ENCODE assay signal across 8 cellular contexts in the genomic region with DNA sequence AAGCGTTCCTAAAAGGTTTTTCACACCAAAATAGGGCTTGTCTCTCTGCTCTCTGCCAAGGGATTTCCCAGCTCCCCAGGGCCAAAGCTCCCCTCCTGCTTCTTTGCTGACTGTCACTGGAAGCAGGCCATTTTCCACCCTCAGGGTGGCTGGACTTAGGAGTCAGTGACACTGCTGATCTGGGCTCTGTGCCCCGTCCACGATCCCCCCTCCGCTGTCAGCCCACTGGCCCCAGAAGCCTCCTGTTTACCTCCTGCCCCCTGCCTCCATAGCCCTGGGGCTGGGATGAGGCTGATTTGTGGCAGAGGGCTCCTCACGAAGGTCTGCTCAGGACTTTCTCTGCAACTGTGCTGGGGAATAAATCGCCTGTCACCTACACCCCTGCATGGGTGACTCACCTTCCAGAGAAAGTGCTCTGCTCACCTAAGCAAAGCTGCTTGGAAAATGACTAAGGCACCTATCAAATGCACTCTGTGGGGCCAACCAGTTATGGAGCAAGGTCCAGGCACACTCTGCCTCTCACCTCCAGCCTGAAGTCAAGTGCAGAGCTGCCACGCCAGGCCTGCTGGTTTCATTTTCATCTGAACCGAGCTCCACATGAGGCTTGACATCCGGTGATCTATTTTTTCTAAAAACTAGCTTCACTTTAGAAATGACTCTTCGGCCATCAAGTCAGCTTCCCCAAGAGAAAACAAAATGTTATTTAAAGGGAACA. TPM values are rescaled to one million over a fixed set of nuclear protein-coding genes. Genes with fewer than 3 reads are reported as not detected.
A peak's percentile ranks its signal among the peaks of the same experiment; 100 is the strongest.
DNase-seq lines count a peak whose midpoint lies in the region; ATAC-seq and TF ChIP-seq lines count a peak whose summit lies in the region.

No MANE protein-coding gene starts in this region.

- peaks cover 77% of the 10 kb centered on the region for H3K4me1 ChIP-seq in mucosa of stomach (ENCODE audit: control insufficient read depth, insufficient read depth, low read length)

- no peaks in the 10 kb centered on the region for H3K36me3 Mint-ChIP-seq in chondrocyte (ENCODE audit: low read depth)
- peaks cover 76% of the 10 kb centered on the region for H3K36me3 Mint-ChIP-seq in stimulated activated naive CD8-positive, alpha-beta T cell treated with anti-CD3 and anti-CD28 coated beads, Interleukin-15, Interleukin-2, amounts not matched to agents 100 ng/mL and 50 ng/mL, for 24 hours (ENCODE audit: low read depth)
- H3K36me3 Mint-ChIP-seq in endothelial cell (ENCODE audit: low read depth, unreplicated experiment): peaks cover 4% of the 10 kb centered on the region

- DNase-seq in EH (ENCODE audit: low read depth): peak; percentile 71
- DNase-seq in chondrocyte (ENCODE audit: low spot score): no peak
- no peak for DNase-seq in endothelial cell (ENCODE audit: low spot score)

- peak overlapping the region; percentile 41 for H3K4me3 Mint-ChIP-seq in chondrocyte (ENCODE audit: unreplicated experiment)
- peak overlapping the region; percentile 96 for H3K4me3 Mint-ChIP-seq in stimulated activated naive CD8-positive, alpha-beta T cell treated with anti-CD3 and anti-CD28 coated beads, Interleukin-15, Interleukin-2, amounts not matched to agents 100 ng/mL and 50 ng/mL, for 24 hours
- no peak overlapping the region for H3K4me3 Mint-ChIP-seq in endothelial cell (ENCODE audit: unreplicated experiment)

- H3K9me3 Mint-ChIP-seq in chondrocyte (ENCODE audit: low read depth) (no peaks in the 10 kb centered on the region), endothelial cell (ENCODE audit: unreplicated experiment) (no peaks in the 10 kb centered on the region)
- no peaks in the 10 kb centered on the region for H3K9me3 Mint-ChIP-seq in stimulated activated naive CD8-positive, alpha-beta T cell treated with anti-CD3 and anti-CD28 coated beads, Interleukin-15, Interleukin-2, amounts not matched to agents 100 ng/mL and 50 ng/mL, for 24 hours

- H3K27me3 ChIP-seq in mucosa of stomach (ENCODE audit: control insufficient read depth, insufficient read depth, low read length): no peaks in the 10 kb centered on the region

- H3K4me3 ChIP-seq in mucosa of stomach (ENCODE audit: low read length): peak overlapping the region; percentile 27

- TF ChIP-seq CTCF in chondrocyte (IDR thresholded peaks at IDR 0.05) (no peak), endothelial cell (IDR thresholded peaks at IDR 0.05; ENCODE audit: unreplicated experiment) (no peak)

- no peaks in the 10 kb centered on the region for H3K27me3 Mint-ChIP-seq in chondrocyte (ENCODE audit: low read depth)
- H3K27me3 Mint-ChIP-seq in stimulated activated naive CD8-positive, alpha-beta T cell treated with anti-CD3 and anti-CD28 coated beads, Interleukin-15, Interleukin-2, amounts not matched to agents 100 ng/mL and 50 ng/mL, for 24 hours: no peaks in the 10 kb centered on the region
- peaks cover 15% of the 10 kb centered on the region for H3K27me3 Mint-ChIP-seq in endothelial cell (ENCODE audit: unreplicated experiment)

- H3K36me3 ChIP-seq in mucosa of stomach (ENCODE audit: control insufficient read depth, insufficient read depth, low read length): no peaks in the 10 kb centered on the region

- ATAC-seq in HG03342 (IDR thresholded peaks at IDR 0.05; ENCODE audit: unreplicated experiment): peak; percentile 24
- peak; percentile 67 to 69 for ATAC-seq in activated CD4-positive, CD25-positive, alpha-beta regulatory T cell treated with anti-CD3 and anti-CD28 coated beads, Interleukin-2, amount 50 U/mL, for 24 hours
- ATAC-seq in HG02981 (IDR thresholded peaks at IDR 0.05; ENCODE audit: unreplicated experiment): no peak

- H3K9ac ChIP-seq in mucosa of stomach (ENCODE audit: low read length): peak overlapping the region; percentile 55

- H3K4me1 Mint-ChIP-seq in chondrocyte (ENCODE audit: low read depth) (peaks cover 69% of the 10 kb centered on the region), endothelial cell (ENCODE audit: unreplicated experiment) (peaks cover 14% of the 10 kb centered on the region)
- peaks cover 81% of the 10 kb centered on the region for H3K4me1 Mint-ChIP-seq in stimulated activated naive CD8-positive, alpha-beta T cell treated with anti-CD3 and anti-CD28 coated beads, Interleukin-15, Interleukin-2, amounts not matched to agents 100 ng/mL and 50 ng/mL, for 24 hours (ENCODE audit: low read depth)

- no peaks in the 10 kb centered on the region for H3K9me3 ChIP-seq in mucosa of stomach (ENCODE audit: control insufficient read depth, low read length)

- H3K27ac Mint-ChIP-seq in chondrocyte (ENCODE audit: unreplicated experiment) (peak overlapping the region; percentile 92), endothelial cell (ENCODE audit: unreplicated experiment) (no peak overlapping the region)
- H3K27ac Mint-ChIP-seq in stimulated activated naive CD8-positive, alpha-beta T cell treated with anti-CD3 and anti-CD28 coated beads, Interleukin-15, Interleukin-2, amounts not matched to agents 100 ng/mL and 50 ng/mL, for 24 hours: peak overlapping the region; percentile 99

RNA-seq across cellular contexts. Expression of gene MAP3K14, which starts 4.9 kb away (rescaled TPM):
- 3.9 to 8.6 TPM (median 5.2 TPM) in 3 replicates for total RNA-seq in chondrocyte
- 5.2 TPM for total RNA-seq in endothelial cell (ENCODE audit: unreplicated experiment)

RNA-seq across cellular contexts. Expression of gene SPATA32, which starts 50.0 kb away (rescaled TPM):
- not detected in 3 replicates for total RNA-seq in chondrocyte
- total RNA-seq in endothelial cell (ENCODE audit: unreplicated experiment): not detected
